In genomic region chr13:90049989-90050671, GRCh38 we compare ENCODE assay signal across 26 cellular contexts.
"Had no signal": no experiment of that assay in that cellular context is flagged by ENCODE, and none has a peak within 500 bp of the region (broad histone marks: within the 10 kb centered on the region; RNA-seq: fewer than 3 reads in every experiment).

No MANE protein-coding gene starts in this region.

- H3K4me3 ChIP-seq: cardiac muscle cell, SK-N-MC had no signal

- DNase-seq: activated B cell treated with CpG ODN at 0.5 μM for 24 hours; activated CD4-positive, alpha-beta T cell treated with anti-CD3 and anti-CD28 coated beads for 1 hour; activated CD4-positive, alpha-beta T cell treated with anti-CD3 and anti-CD28 coated beads, Interleukin-2, amount 10 ng/mL, durations not matched to agents 24 days and 14 days; activated CD4-positive, alpha-beta T cell treated with anti-CD3 and anti-CD28 coated beads, Interleukin-2, amount 50 U/mL, for 48 hours; activated CD8-positive, alpha-beta memory T cell treated with anti-CD3 and anti-CD28 coated beads, Interleukin-2, amount 10 ng/mL, durations not matched to agents 7 days and 5 days; activated effector memory CD4-positive, alpha-beta T cell treated with anti-CD3 and anti-CD28 coated beads, Interleukin-2, amount 50 U/mL, for 16 hours; activated naive CD4-positive, alpha-beta T cell treated with Interleukin-2 at 50 U/mL for 16 hours; activated T-cell treated with anti-CD3 and anti-CD28 coated beads, Interleukin-2, amount 50 U/mL, for 4 hours; amygdala; brain microvascular endothelial cell; NCI-H1048; NCI-H1930; NCI-H2107; NCI-H2171 treated with DMSO at 0.1 percent for 48 hours; NCI-H510A; NCI-H526 treated with DMSO at 0.1 percent for 48 hours; NCI-H82; OCI-M1; RPMI8226; T-cell; T-helper 2 cell; T1000 had no signal

- FAIRE-seq: astrocyte, TTC549 had no signal

- H3K36me3 ChIP-seq: brain microvascular endothelial cell, cardiac muscle cell had no signal

- H3K27ac ChIP-seq: brain microvascular endothelial cell, cardiac muscle cell, SK-N-MC had no signal

- H3K27me3 ChIP-seq: brain microvascular endothelial cell, cardiac muscle cell had no signal
